Comparison of ENCODE assay signal across 8 cellular contexts in genomic region chr2:241064008-241064801, GRCh38. TPM values are rescaled to one million over a fixed set of nuclear protein-coding genes. Genes with fewer than 3 reads are reported as not detected.
A peak's percentile ranks its signal among the peaks of the same experiment; 100 is the strongest.
DNase-seq lines count a peak whose midpoint lies in the region; ATAC-seq, FAIRE-seq and TF ChIP-seq lines count a peak whose summit lies in the region.

No MANE protein-coding gene starts in this region.

- H3K36me3 ChIP-seq in bronchial epithelial cell (ENCODE audit: control insufficient read depth, insufficient read depth, low read length) = no peaks in the 10 kb centered on the region

- no peak for TF ChIP-seq CTCF in GM10266 (IDR thresholded peaks at IDR 0.05; ENCODE audit: control insufficient read depth, insufficient read depth, low read depth, missing control alignments)
- TF ChIP-seq CTCF in bronchial epithelial cell (IDR thresholded peaks at IDR 0.05; ENCODE audit: insufficient read depth, low read length, severe bottlenecking) = no peak
- TF ChIP-seq CTCF in nephron progenitor cell (IDR thresholded peaks at IDR 0.05) = no peak

- DNase-seq in GM10266 (ENCODE audit: extremely low spot score) = peak; percentile 72
- DNase-seq in T follicular helper cell (ENCODE audit: low read depth) = peak; percentile 21
- DNase-seq in bronchial epithelial cell (ENCODE audit: low read depth) = peak; percentile 9
- DNase-seq in nephron progenitor cell = no peak

- no peak for FAIRE-seq in bronchial epithelial cell (lab: Jason Lieb, UNC)

- H3K4me3 ChIP-seq in bronchial epithelial cell (ENCODE audit: low read depth, low read length) = peak overlapping the region; percentile 34

- H3K4me3 Mint-ChIP-seq in nephron progenitor cell = no peak overlapping the region

- H3K27ac Mint-ChIP-seq in nephron progenitor cell = peak overlapping the region; percentile 39

- no peaks in the 10 kb centered on the region for H3K27me3 ChIP-seq in bronchial epithelial cell (ENCODE audit: control insufficient read depth, insufficient read depth, low read length)

- no peaks in the 10 kb centered on the region for H3K9me3 Mint-ChIP-seq in nephron progenitor cell

- peaks cover 75% of the 10 kb centered on the region for H3K27me3 Mint-ChIP-seq in nephron progenitor cell (ENCODE audit: low read depth, poor library complexity)

- no peaks in the 10 kb centered on the region for H3K36me3 Mint-ChIP-seq in nephron progenitor cell (ENCODE audit: low read depth)

- no peak for ATAC-seq in HG03108 (IDR thresholded peaks at IDR 0.05; ENCODE audit: unreplicated experiment)
- no peak for ATAC-seq in HG02678 (IDR thresholded peaks at IDR 0.05; ENCODE audit: unreplicated experiment)
- no peak for ATAC-seq in HG02970 (IDR thresholded peaks at IDR 0.05; ENCODE audit: low FRiP score, unreplicated experiment)
- ATAC-seq in GM18873 (IDR thresholded peaks at IDR 0.05; ENCODE audit: low FRiP score, unreplicated experiment) = no peak

- H3K4me1 Mint-ChIP-seq in nephron progenitor cell = no peaks in the 10 kb centered on the region

RNA-seq across cellular contexts. Expression of gene MTERF4, which starts 37.9 kb away (rescaled TPM):
- 35.5 and 35.7 TPM in 2 replicates for total RNA-seq in bronchial epithelial cell
